In the genomic region with DNA sequence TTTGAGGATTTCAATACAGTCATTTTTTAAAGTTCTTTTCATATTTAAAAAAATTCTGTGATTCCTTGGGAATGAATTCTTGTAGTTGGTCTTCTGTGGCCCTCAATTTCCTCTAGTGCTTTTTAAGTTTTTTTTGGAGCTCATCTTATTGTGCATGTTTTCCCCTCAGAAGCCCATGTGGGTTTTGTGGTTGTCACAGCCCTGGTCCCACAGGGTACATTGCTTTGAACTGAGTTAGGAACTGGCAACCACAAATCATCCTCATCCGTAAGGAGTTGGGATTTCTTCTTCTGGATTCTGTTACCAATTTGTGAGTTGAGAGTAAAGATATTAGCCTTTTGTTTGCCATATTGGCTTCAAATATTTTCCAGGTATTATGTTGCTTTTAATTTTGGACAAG, we compare ENCODE assay signal across 24 cellular contexts.
A peak's percentile ranks its signal among the peaks of the same experiment; 100 is the strongest.
DNase-seq lines count a peak whose midpoint lies in the region; ATAC-seq lines count a peak whose summit lies in the region.
"Had no signal": no experiment of that assay in that cellular context is flagged by ENCODE, and none has a peak within 500 bp of the region (broad histone marks: within the 10 kb centered on the region; RNA-seq: fewer than 3 reads in every experiment).

No MANE protein-coding gene starts in this region.

- DNase-seq in M059J (ENCODE audit: low read depth), result peak; percentile 24
- DNase-seq in astrocyte of the hippocampus (ENCODE audit: low read depth, low spot score), result peak; percentile 4
- no peak for DNase-seq in naive thymus-derived CD8-positive, alpha-beta T cell
- no peak for DNase-seq in stimulated activated effector memory CD8-positive, alpha-beta T cell treated with anti-CD3 and anti-CD28 coated beads, Interleukin-12 subunit alpha, Interleukin-12 subunit beta, amount 100 ng/mL, for 72 hours (ENCODE audit: low spot score in 2 of 2)
- no peak for DNase-seq in midbrain (lab: John Stamatoyannopoulos, UW)
- DNase-seq: C1 segment of cervical spinal cord; CD4-positive, alpha-beta memory T cell; COR-L47; EL; GDM1; H9; NCI-H1092 treated with DMSO at 0.1 percent for 48 hours; NCI-H1436; NCI-H187; NCI-H2081 treated with DMSO at 0.1 percent for 48 hours; NCI-H2171; NCI-H226; NCI-H510A; NCI-H69; SHP77 treated with DMSO at 0.1 percent for 48 hours had no signal

- no peak overlapping the region for H3K27ac ChIP-seq in BLaER1 treated with 17β-estradiol and CSF1 and Interleukin-3, amounts not matched to agents 10 nM and 100 nM
- H3K27ac ChIP-seq: KMS-11 had no signal

- H3K36me3 ChIP-seq in BLaER1 treated with 17β-estradiol and CSF1 and Interleukin-3, amounts not matched to agents 10 nM and 100 nM, result no peaks in the 10 kb centered on the region; a peak in 1 of 22 replicates

- peaks cover 0 to 54% (median 8%) of the 10 kb centered on the region in 11 experiments; a peak in 12 of 22 replicates for H3K27me3 ChIP-seq in BLaER1 treated with 17β-estradiol and CSF1 and Interleukin-3, amounts not matched to agents 10 nM and 100 nM

- H3K4me1 Mint-ChIP-seq in naive thymus-derived CD8-positive, alpha-beta T cell, result peaks cover 16 to 36% (median 22%) of the 10 kb centered on the region in 4 donors
- peaks cover 12% of the 10 kb centered on the region for H3K4me1 Mint-ChIP-seq in stimulated activated effector memory CD8-positive, alpha-beta T cell treated with anti-CD3 and anti-CD28 coated beads, Interleukin-12 subunit alpha, Interleukin-12 subunit beta, amount 100 ng/mL, for 72 hours

- H3K36me3 Mint-ChIP-seq in naive thymus-derived CD8-positive, alpha-beta T cell, result peaks cover 13 to 35% (median 31%) of the 10 kb centered on the region in 3 donors
- no peaks in the 10 kb centered on the region for H3K36me3 Mint-ChIP-seq in stimulated activated effector memory CD8-positive, alpha-beta T cell treated with anti-CD3 and anti-CD28 coated beads, Interleukin-12 subunit alpha, Interleukin-12 subunit beta, amount 100 ng/mL, for 72 hours

- H3K27ac Mint-ChIP-seq in naive thymus-derived CD8-positive, alpha-beta T cell, result peak overlapping the region in 3 of 10 donors; percentile 7 to 65 (median 62)
- H3K27ac Mint-ChIP-seq in stimulated activated effector memory CD8-positive, alpha-beta T cell treated with anti-CD3 and anti-CD28 coated beads, Interleukin-12 subunit alpha, Interleukin-12 subunit beta, amount 100 ng/mL, for 72 hours, result no peak overlapping the region
- H3K27ac Mint-ChIP-seq: H9 had no signal

- peaks cover 0 to 8% (median 0%) of the 10 kb centered on the region in 11 experiments; a peak in 5 of 22 replicates for H3K9me3 ChIP-seq in BLaER1 treated with 17β-estradiol and CSF1 and Interleukin-3, amounts not matched to agents 10 nM and 100 nM (replicated peaks in 1 of 11)

- no peak for ATAC-seq in naive thymus-derived CD8-positive, alpha-beta T cell
- no peak for ATAC-seq in stimulated activated effector memory CD8-positive, alpha-beta T cell treated with anti-CD3 and anti-CD28 coated beads, Interleukin-12 subunit alpha, Interleukin-12 subunit beta, amount 100 ng/mL, for 72 hours
- no peak for ATAC-seq in GM21619 (IDR thresholded peaks at IDR 0.05; ENCODE audit: unreplicated experiment)
- ATAC-seq: Panc1 had no signal

- H3K4me3 Mint-ChIP-seq in naive thymus-derived CD8-positive, alpha-beta T cell, result peak overlapping the region in 6 of 10 donors; percentile 5 to 48 (median 25)
- no peak overlapping the region for H3K4me3 Mint-ChIP-seq in stimulated activated effector memory CD8-positive, alpha-beta T cell treated with anti-CD3 and anti-CD28 coated beads, Interleukin-12 subunit alpha, Interleukin-12 subunit beta, amount 100 ng/mL, for 72 hours
- H3K4me3 Mint-ChIP-seq: H9 had no signal

- no peaks in the 10 kb centered on the region for H4K20me1 ChIP-seq in BLaER1 treated with 17β-estradiol and CSF1 and Interleukin-3, amounts not matched to agents 10 nM and 100 nM

- POLR2A ChIA-PET in naive thymus-derived CD8-positive, alpha-beta T cell (lab: Charles Lee), result interaction anchor here (0.7 kb wide), 1 partner anchor 56 kb away, joined by 7 read pairs; no protein-coding TSS in a partner anchor

- H3K4me3 ChIP-seq in BLaER1 treated with 17β-estradiol and CSF1 and Interleukin-3, amounts not matched to agents 10 nM and 100 nM, result no peak overlapping the region

- peaks cover 0 to 3% (median 0%) of the 10 kb centered on the region in 9 donors for H3K9me3 Mint-ChIP-seq in naive thymus-derived CD8-positive, alpha-beta T cell
- no peaks in the 10 kb centered on the region for H3K9me3 Mint-ChIP-seq in stimulated activated effector memory CD8-positive, alpha-beta T cell treated with anti-CD3 and anti-CD28 coated beads, Interleukin-12 subunit alpha, Interleukin-12 subunit beta, amount 100 ng/mL, for 72 hours

- no peak overlapping the region for H3K9ac ChIP-seq in BLaER1 treated with 17β-estradiol and CSF1 and Interleukin-3, amounts not matched to agents 10 nM and 100 nM
- H3K9ac ChIP-seq: KMS-11 had no signal

- no peaks in the 10 kb centered on the region for H3K27me3 Mint-ChIP-seq in naive thymus-derived CD8-positive, alpha-beta T cell
- H3K27me3 Mint-ChIP-seq: CD4-positive, alpha-beta memory T cell had no signal

- H3K4me1 ChIP-seq in BLaER1 treated with 17β-estradiol and CSF1 and Interleukin-3, amounts not matched to agents 10 nM and 100 nM, result peaks cover 0 to 25% (median 19%) of the 10 kb centered on the region in 10 experiments; a peak in 13 of 20 replicates

- peak overlapping the region in 10 of 11 experiments; percentile 6 to 61 (median 42); a peak in 19 of 22 replicates for H3K4me2 ChIP-seq in BLaER1 treated with 17β-estradiol and CSF1 and Interleukin-3, amounts not matched to agents 10 nM and 100 nM
- H3K4me2 ChIP-seq: KMS-11 had no signal

Comparison
In these comparisons a context has a peak if more than half of its experiments do, and no peak if none do; other contexts are left out.
1. DNase-seq: peak in M059J (single experiment) and astrocyte of the hippocampus (single experiment); none in naive thymus-derived CD8-positive, alpha-beta T cell (0 of 10), stimulated activated effector memory CD8-positive, alpha-beta T cell treated with anti-CD3 and anti-CD28 coated beads, Interleukin-12 subunit alpha, Interleukin-12 subunit beta, amount 100 ng/mL, for 72 hours (0 of 2) and midbrain (single experiment).